13 cellular contexts compared by ENCODE assay signal in the genomic region with DNA sequence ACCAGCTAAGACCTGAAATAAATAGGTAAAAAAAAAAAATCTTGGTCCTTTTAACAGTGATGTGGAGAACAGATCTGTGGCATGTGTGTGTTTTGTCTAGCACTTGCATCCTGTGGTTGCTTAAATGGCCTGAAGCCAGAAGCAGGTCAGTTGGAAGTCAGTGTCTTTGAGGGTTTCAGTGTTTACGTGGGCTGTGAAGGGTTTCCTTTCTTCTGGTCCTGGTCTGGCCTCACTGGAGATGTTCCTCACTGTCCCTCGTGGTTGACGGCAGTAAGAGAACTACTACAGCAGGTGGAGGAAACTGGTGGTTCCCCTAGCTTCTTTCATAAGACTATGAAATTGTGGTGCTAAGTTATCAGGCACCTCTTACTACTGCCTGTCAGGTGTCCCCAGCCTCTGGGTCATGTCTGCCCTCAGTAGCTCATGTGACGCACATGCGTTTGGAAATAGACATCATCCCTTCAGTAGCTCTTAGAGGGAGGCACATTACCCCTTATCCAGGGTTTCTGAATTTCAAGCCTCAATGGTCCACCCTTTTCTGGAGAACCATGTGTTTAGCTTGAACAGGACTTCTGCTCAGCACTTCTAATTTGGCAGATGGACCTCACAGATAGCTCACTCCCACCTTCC. TPM values are rescaled to one million over a fixed set of nuclear protein-coding genes. Genes with fewer than 3 reads are reported as not detected.
DNase-seq lines count a peak whose midpoint lies in the region; ATAC-seq, FAIRE-seq and TF ChIP-seq lines count a peak whose summit lies in the region.
"Had no signal": no experiment of that assay in that cellular context is flagged by ENCODE, and none has a peak within 500 bp of the region (broad histone marks: within the 10 kb centered on the region; RNA-seq: fewer than 3 reads in every experiment).

No MANE protein-coding gene starts in this region.

- H3K27me3 ChIP-seq in HepG2 (ENCODE audit: control insufficient read depth in 1 of 2, insufficient read depth in 2 of 2, low read length in 2 of 2) (no peaks in the 10 kb centered on the region), PC-9 (ENCODE audit: insufficient read depth, low read depth) (no peaks in the 10 kb centered on the region)
- H3K27me3 ChIP-seq: thyroid gland had no signal

- DNase-seq in stimulated activated naive CD8-positive, alpha-beta T cell treated with anti-CD3 and anti-CD28 coated beads, Interleukin-15, amount 100 ng/mL, for 72 hours, result no peak
- no peak for DNase-seq in stimulated activated naive CD8-positive, alpha-beta T cell treated with anti-CD3 and anti-CD28 coated beads, Interleukin-15, Interleukin-2, amounts not matched to agents 100 U/mL and 50 U/mL, for 24 hours
- peak; percentile 30 for DNase-seq in KG1 (lab: John Stamatoyannopoulos, UW)
- no peak for DNase-seq in mucosa of gallbladder (ENCODE audit: low spot score)
- no peak for DNase-seq in HepG2 (ENCODE audit: low spot score)
- DNase-seq in PC-9, result no peak
- no peak for DNase-seq in RWPE1 (ENCODE audit: low spot score)
- DNase-seq: endodermal cell, NCI-H1092 treated with DMSO at 0.1 percent for 48 hours, thyroid gland had no signal

- in situ Hi-C loops in HepG2 (cut with HindIII; ENCODE audit: extremely low pct_ligation_motif_present, low pct_unique_long_range_greater_than_20kb), result no loop called here

- H3K27ac Mint-ChIP-seq in stimulated activated naive CD8-positive, alpha-beta T cell treated with anti-CD3 and anti-CD28 coated beads, Interleukin-15, amount 100 ng/mL, for 72 hours, result no peak overlapping the region
- H3K27ac Mint-ChIP-seq: endodermal cell had no signal

- H3K4me2 ChIP-seq in HepG2 (ENCODE audit: low read depth, low read length) (no peak overlapping the region), PC-9 (no peak overlapping the region)

- H4K20me1 ChIP-seq in HepG2 (ENCODE audit: insufficient read depth, low read length) (no peaks in the 10 kb centered on the region), PC-9 (ENCODE audit: insufficient read depth) (no peaks in the 10 kb centered on the region; the same call in 1 of the 2 replicates)

- peaks cover 10 to 12% of the 10 kb centered on the region in 2 donors for H3K9me3 Mint-ChIP-seq in stimulated activated naive CD8-positive, alpha-beta T cell treated with anti-CD3 and anti-CD28 coated beads, Interleukin-15, amount 100 ng/mL, for 72 hours

- TF ChIP-seq POLR2A in HepG2 (IDR thresholded peaks at IDR 0.05; ENCODE audit: insufficient read depth in 1 of 2, low read depth in 2 of 2, low read length in 2 of 2), result no peak

- no peak overlapping the region for H2AFZ ChIP-seq in HepG2 (ENCODE audit: low read length)
- H2AFZ ChIP-seq in PC-9, result no peak overlapping the region

- H3K9me2 ChIP-seq in PC-9 (ENCODE audit: insufficient read depth), result no peaks in the 10 kb centered on the region

- H3K4me3 Mint-ChIP-seq in stimulated activated naive CD8-positive, alpha-beta T cell treated with anti-CD3 and anti-CD28 coated beads, Interleukin-15, amount 100 ng/mL, for 72 hours, result no peak overlapping the region
- H3K4me3 Mint-ChIP-seq: endodermal cell had no signal

- H3K4me1 ChIP-seq in HepG2 (ENCODE audit: insufficient read depth, low read length) (peaks cover 13% of the 10 kb centered on the region), PC-9 (replicated peaks; ENCODE audit: insufficient read depth) (no peaks in the 10 kb centered on the region)

- peaks cover 13% of the 10 kb centered on the region for H3K4me1 Mint-ChIP-seq in stimulated activated naive CD8-positive, alpha-beta T cell treated with anti-CD3 and anti-CD28 coated beads, Interleukin-15, amount 100 ng/mL, for 72 hours
- H3K4me1 Mint-ChIP-seq: endodermal cell had no signal

- CTCF ChIA-PET in HepG2 (lab: Yijun Ruan, JAX; ENCODE audit: low intra/inter-chr PET ratio, low total read pairs) (no interaction called here), PC-9 (lab: Charles Lee) (no interaction called here), RWPE1 (lab: Yijun Ruan, JAX) (interaction anchor here (0.6 to 0.9 kb wide), 2 partner anchors 30 to 56 kb away, joined by 3 read pairs; no protein-coding TSS in a partner anchor)

- H3K4me3 ChIP-seq in HepG2 (replicated peaks in 1 of 3; ENCODE audit: insufficient read depth in 1 of 3, low read depth in 2 of 3, low read length in 3 of 3) (no peak overlapping the region), PC-9 (no peak overlapping the region)
- H3K4me3 ChIP-seq: SK-N-MC, thyroid gland had no signal

- no peaks in the 10 kb centered on the region for H3K36me3 ChIP-seq in HepG2 (replicated peaks in 1 of 2; ENCODE audit: control insufficient read depth in 1 of 2, insufficient read depth in 2 of 2, low read length in 2 of 2)
- H3K36me3 ChIP-seq in PC-9 (ENCODE audit: low read depth), result no peaks in the 10 kb centered on the region
- H3K36me3 ChIP-seq: thyroid gland had no signal

- POLR2A ChIA-PET in HepG2 (lab: Yijun Ruan, JAX), result no interaction called here
- POLR2A ChIA-PET in PC-9 (lab: Charles Lee; ENCODE audit: unreplicated experiment), result no interaction called here
- POLR2A ChIA-PET in RWPE1 (lab: Yijun Ruan, JAX; ENCODE audit: low non-redundant PET), result no interaction called here

- H3K9ac ChIP-seq in HepG2 (ENCODE audit: insufficient read depth, low read depth, low read length), result no peak overlapping the region

- TF ChIP-seq RAD21 in HepG2 (CRISPR knock-in tag; IDR thresholded peaks at IDR 0.05), result no peak

- peak; percentile 61 for ATAC-seq in stimulated activated naive CD8-positive, alpha-beta T cell treated with anti-CD3 and anti-CD28 coated beads, Interleukin-15, amount 100 ng/mL, for 72 hours
- no peak for ATAC-seq in stimulated activated naive CD8-positive, alpha-beta T cell treated with anti-CD3 and anti-CD28 coated beads, Interleukin-15, Interleukin-2, amounts not matched to agents 100 U/mL and 50 U/mL, for 24 hours
- peak; percentile 99 for ATAC-seq in HG02798 (IDR thresholded peaks at IDR 0.05; ENCODE audit: poor library complexity, unreplicated experiment)
- no peak for ATAC-seq in HepG2

- H3K27me3 Mint-ChIP-seq in stimulated activated naive CD8-positive, alpha-beta T cell treated with anti-CD3 and anti-CD28 coated beads, Interleukin-15, amount 100 ng/mL, for 72 hours, result no peaks in the 10 kb centered on the region

- TF ChIP-seq CTCF in HepG2 (CRISPR knock-in tag; IDR thresholded peaks at IDR 0.05), result no peak
- TF ChIP-seq CTCF in PC-9 (conservative IDR thresholded peaks at IDR 0.05), result no peak
- no peak for TF ChIP-seq CTCF in RWPE1 (conservative IDR thresholded peaks at IDR 0.05; ENCODE audit: low read depth)

- 78% methylated on average over 5 of the region's 5 CpGs for WGBS in HepG2 (ENCODE audit: low lambda C conversion rate)

- H3K9me3 ChIP-seq in HepG2 (ENCODE audit: low read length), result no peaks in the 10 kb centered on the region
- no peaks in the 10 kb centered on the region for H3K9me3 ChIP-seq in PC-9 (ENCODE audit: insufficient read depth, low read depth)
- H3K9me3 ChIP-seq: thyroid gland had no signal

- no peaks in the 10 kb centered on the region for H3F3A ChIP-seq in PC-9 (ENCODE audit: insufficient read depth, low read depth)

- BruUV-seq in HepG2 (replicated peaks; lab: Mats Ljungman, UMichigan), result no TSS peak
- BruUV-seq in PC-9 (replicated peaks; lab: Mats Ljungman, UMichigan), result no TSS peak

- H3K27ac ChIP-seq in HepG2 (ENCODE audit: extremely low read length, insufficient read depth, low read length) (no peak overlapping the region), PC-9 (no peak overlapping the region), RWPE1 (no peak overlapping the region)
- H3K27ac ChIP-seq: SK-N-MC, thyroid gland had no signal

- intact Hi-C loops in HepG2 (cut with micrococcal nuclease; ENCODE audit: unreplicated experiment), result no loop called here
- intact Hi-C loops in PC-9 (cut with micrococcal nuclease; ENCODE audit: unreplicated experiment), result no loop called here

- H3K79me2 ChIP-seq in HepG2 (ENCODE audit: insufficient read depth, low read length), result no peaks in the 10 kb centered on the region
- H3K79me2 ChIP-seq in PC-9 (ENCODE audit: low read depth), result no peaks in the 10 kb centered on the region

- TF ChIP-seq EP300 in HepG2 (IDR thresholded peaks at IDR 0.05; ENCODE audit: low read depth in 2 of 2, low read length in 2 of 2) (no peak), HepG2 (CRISPR knock-in tag; IDR thresholded peaks at IDR 0.05; ENCODE audit: borderline replicate concordance) (no peak)

- no peak for FAIRE-seq in HepG2 (lab: Jason Lieb, UNC)
- FAIRE-seq: A204.1 had no signal

TF ChIP-seq in HepG2, 621 proteins besides CTCF, POLR2A, EP300 and RAD21 (continues in another document):
- TF ChIP-seq FOXK1 (CRISPR knock-in tag; IDR thresholded peaks at IDR 0.05; ENCODE audit: borderline replicate concordance, low read depth), result no peak
- TF ChIP-seq MBD4 (IDR thresholded peaks at IDR 0.05; ENCODE audit: borderline replicate concordance, low read length), result no peak
- no peak for TF ChIP-seq NBN (conservative IDR thresholded peaks at IDR 0.05)
- TF ChIP-seq NCOA5 (CRISPR knock-in tag; IDR thresholded peaks at IDR 0.05), result no peak
- TF ChIP-seq GATA4 (IDR thresholded peaks at IDR 0.05; ENCODE audit: borderline replicate concordance, low read depth), result no peak
- TF ChIP-seq FOXK2 (IDR thresholded peaks at IDR 0.05), result no peak
- TF ChIP-seq ZNF230 (CRISPR knock-in tag; IDR thresholded peaks at IDR 0.05), result no peak

RNA-seq across cellular contexts. Expression of a gene that starts 59.4 kb away (rescaled TPM):
- total RNA-seq in mucosa of gallbladder, result not detected
- total RNA-seq in HepG2 (2016; rRNA removed; fragmentation: Illumina TruSeq; extraction: Trizol), result not detected in 2 replicates
- not detected in 2 replicates for total RNA-seq in HepG2 (2016; cell fraction: cytosol; rRNA removed; fragmentation: Illumina TruSeq; extraction: Trizol; ENCODE audit: low read depth)
- total RNA-seq in HepG2 (2016; cell fraction: insoluble cytoplasmic fraction; rRNA removed; fragmentation: Illumina TruSeq; extraction: Trizol), result not detected in 2 replicates
- total RNA-seq in HepG2 (2016; cell fraction: membrane; rRNA removed; fragmentation: Illumina TruSeq; extraction: Trizol), result not detected in 2 replicates
- total RNA-seq in HepG2 (2016; cell fraction: nucleus; rRNA removed; fragmentation: Illumina TruSeq; extraction: Trizol), result not detected in 2 replicates
- polyA plus RNA-seq in HepG2 (2011; rRNA removed), result not detected in 2 replicates
- polyA plus RNA-seq in HepG2 (2011; cell fraction: cytosol; rRNA removed), result not detected in 2 replicates
- polyA plus RNA-seq in HepG2 (2011; cell fraction: nucleus; rRNA removed), result not detected in 2 replicates
- polyA plus RNA-seq in HepG2 (2012), result not detected in 2 replicates
- not detected in 2 replicates for polyA plus RNA-seq in HepG2 (2016; cell fraction: cytosol; fragmentation: Illumina TruSeq; extraction: Trizol; ENCODE audit: low read depth)
- polyA plus RNA-seq in HepG2 (2016; cell fraction: insoluble cytoplasmic fraction; fragmentation: Illumina TruSeq; extraction: Trizol; ENCODE audit: low read depth), result not detected in 2 replicates
- polyA plus RNA-seq in HepG2 (2016; cell fraction: membrane; fragmentation: Illumina TruSeq; extraction: Trizol; ENCODE audit: low read depth), result not detected in 2 replicates
- not detected in 2 replicates for polyA plus RNA-seq in HepG2 (2016; cell fraction: nucleus; fragmentation: Illumina TruSeq; extraction: Trizol; ENCODE audit: insufficient read depth, low read depth)
- polyA minus RNA-seq in HepG2 (2011; rRNA and poly(A)+ RNA removed; ENCODE audit: low replicate concordance), result not detected in 2 replicates
- not detected in 2 replicates for polyA minus RNA-seq in HepG2 (2011; cell fraction: cytosol; rRNA and poly(A)+ RNA removed)
- not detected in 2 replicates for polyA minus RNA-seq in HepG2 (2011; cell fraction: nucleus; rRNA and poly(A)+ RNA removed)
- not detected in 2 replicates for total RNA-seq in PC-9 (2021)
- total RNA-seq: endodermal cell, thyroid gland had no signal

Comparison
In these comparisons a context has a peak if more than half of its experiments do, and no peak if none do; other contexts are left out.
1. ATAC-seq: peak in stimulated activated naive CD8-positive, alpha-beta T cell treated with anti-CD3 and anti-CD28 coated beads, Interleukin-15, amount 100 ng/mL, for 72 hours (single experiment) and HG02798 (single experiment); none in stimulated activated naive CD8-positive, alpha-beta T cell treated with anti-CD3 and anti-CD28 coated beads, Interleukin-15, Interleukin-2, amounts not matched to agents 100 U/mL and 50 U/mL, for 24 hours (single experiment) and HepG2 (single experiment).